ENCODE assay signal across 11 cellular contexts in the genomic region with DNA sequence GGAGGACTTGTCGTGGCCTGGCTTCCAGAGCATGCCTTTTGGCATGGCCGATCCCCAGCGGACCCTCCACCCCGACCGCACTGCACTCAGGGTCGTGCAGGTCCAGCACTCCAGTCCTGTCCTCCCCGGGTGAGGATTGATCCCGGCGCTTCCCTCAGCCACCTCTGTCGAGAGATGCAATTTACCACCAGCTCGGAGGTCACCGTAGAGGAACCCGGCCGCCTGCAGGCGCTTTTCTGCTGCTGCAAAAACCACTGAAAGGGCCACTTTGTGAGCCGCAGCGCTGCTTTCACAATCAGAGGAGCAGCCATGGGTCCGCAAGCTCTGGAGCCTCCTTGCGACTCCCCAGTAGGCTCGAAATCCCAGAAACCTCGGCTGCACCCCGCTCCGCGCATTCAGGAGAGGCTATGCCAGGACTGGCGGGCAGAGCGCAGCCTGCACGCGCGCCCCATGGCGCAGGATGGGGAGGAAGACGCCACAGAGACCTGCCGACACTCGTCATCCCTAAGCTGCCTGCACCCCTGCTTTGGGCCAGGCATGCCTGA.
DNase-seq lines count a peak whose midpoint lies in the region; ATAC-seq and TF ChIP-seq lines count a peak whose summit lies in the region.
"Had no signal": no experiment of that assay in that cellular context is flagged by ENCODE, and none has a peak within 500 bp of the region (broad histone marks: within the 10 kb centered on the region; RNA-seq: fewer than 3 reads in every experiment).

No MANE protein-coding gene starts in this region.

- H3K36me3 Mint-ChIP-seq in activated naive CD8-positive, alpha-beta T cell treated with anti-CD3 and anti-CD28 coated beads, Interleukin-2, amount 10 ng/mL, durations not matched to agents 7 days and 5 days = no peaks in the 10 kb centered on the region
- no peaks in the 10 kb centered on the region for H3K36me3 Mint-ChIP-seq in activated naive CD8-positive, alpha-beta T cell treated with anti-CD3 and anti-CD28 coated beads, Interleukin-2, amount 50 U/mL, for 24 hours (ENCODE audit: low read depth)

- H3K27me3 ChIP-seq in RWPE2 (ENCODE audit: insufficient read depth, poor library complexity, severe bottlenecking) (peaks cover 7% of the 10 kb centered on the region), suprapubic skin (peaks cover 21% of the 10 kb centered on the region)
- H3K27me3 ChIP-seq: BLaER1 had no signal

- TF ChIP-seq CTCF in RWPE2 (IDR thresholded peaks at IDR 0.05; ENCODE audit: poor library complexity, severe bottlenecking) = no peak
- no peak for TF ChIP-seq CTCF in suprapubic skin (IDR thresholded peaks at IDR 0.05)

- H3K4me1 Mint-ChIP-seq in activated naive CD8-positive, alpha-beta T cell treated with anti-CD3 and anti-CD28 coated beads, Interleukin-2, amount 10 ng/mL, durations not matched to agents 7 days and 5 days = peaks cover 3% of the 10 kb centered on the region
- peaks cover 5% of the 10 kb centered on the region for H3K4me1 Mint-ChIP-seq in activated naive CD8-positive, alpha-beta T cell treated with anti-CD3 and anti-CD28 coated beads, Interleukin-2, amount 50 U/mL, for 24 hours
- H3K4me1 Mint-ChIP-seq: nephron had no signal

- peaks cover 41% of the 10 kb centered on the region for H3K27me3 Mint-ChIP-seq in activated naive CD8-positive, alpha-beta T cell treated with anti-CD3 and anti-CD28 coated beads, Interleukin-2, amount 10 ng/mL, durations not matched to agents 7 days and 5 days
- peaks cover 49% of the 10 kb centered on the region for H3K27me3 Mint-ChIP-seq in activated naive CD8-positive, alpha-beta T cell treated with anti-CD3 and anti-CD28 coated beads, Interleukin-2, amount 50 U/mL, for 24 hours

- WGBS in suprapubic skin = 8% methylated on average over 10 of the region's 33 CpGs

- H3K27ac ChIP-seq in RWPE2 (ENCODE audit: poor library complexity, severe bottlenecking) = no peak overlapping the region
- no peak overlapping the region for H3K27ac ChIP-seq in suprapubic skin
- H3K27ac ChIP-seq: BLaER1 had no signal

- no peaks in the 10 kb centered on the region for H3K36me3 ChIP-seq in RWPE2 (ENCODE audit: low read depth)
- H3K36me3 ChIP-seq in suprapubic skin = no peaks in the 10 kb centered on the region
- H3K36me3 ChIP-seq: BLaER1 had no signal

- no peak overlapping the region for H3K27ac Mint-ChIP-seq in activated naive CD8-positive, alpha-beta T cell treated with anti-CD3 and anti-CD28 coated beads, Interleukin-2, amount 10 ng/mL, durations not matched to agents 7 days and 5 days
- H3K27ac Mint-ChIP-seq in activated naive CD8-positive, alpha-beta T cell treated with anti-CD3 and anti-CD28 coated beads, Interleukin-2, amount 50 U/mL, for 24 hours = no peak overlapping the region
- H3K27ac Mint-ChIP-seq: nephron had no signal

- no peak for TF ChIP-seq POLR2A in suprapubic skin (IDR thresholded peaks at IDR 0.05)

- H3K4me3 Mint-ChIP-seq in activated naive CD8-positive, alpha-beta T cell treated with anti-CD3 and anti-CD28 coated beads, Interleukin-2, amount 10 ng/mL, durations not matched to agents 7 days and 5 days = no peak overlapping the region
- H3K4me3 Mint-ChIP-seq in activated naive CD8-positive, alpha-beta T cell treated with anti-CD3 and anti-CD28 coated beads, Interleukin-2, amount 50 U/mL, for 24 hours = no peak overlapping the region
- H3K4me3 Mint-ChIP-seq: nephron had no signal

- POLR2A ChIA-PET in activated naive CD8-positive, alpha-beta T cell treated with anti-CD3 and anti-CD28 coated beads, Interleukin-2, amount 10 ng/mL, durations not matched to agents 7 days and 5 days (lab: Charles Lee) = no interaction called here

- TF ChIP-seq EP300 in suprapubic skin (IDR thresholded peaks at IDR 0.05) = no peak

- H3K4me3 ChIP-seq in RWPE2 (ENCODE audit: severe bottlenecking) (no peak overlapping the region), suprapubic skin (peak overlapping the region; percentile 35)
- H3K4me3 ChIP-seq: BLaER1 had no signal

- no peaks in the 10 kb centered on the region for H3K9me3 ChIP-seq in RWPE2 (ENCODE audit: severe bottlenecking)
- H3K9me3 ChIP-seq in suprapubic skin = no peaks in the 10 kb centered on the region
- H3K9me3 ChIP-seq: BLaER1 had no signal

- in situ Hi-C loops in ACHN (cut with HindIII; ENCODE audit: low pct_ligation_motif_present, low pct_unique_long_range_greater_than_20kb, low sequenced_read_pairs) = no loop called here

- no peak for ATAC-seq in activated naive CD8-positive, alpha-beta T cell treated with anti-CD3 and anti-CD28 coated beads, Interleukin-2, amount 10 ng/mL, durations not matched to agents 7 days and 5 days (ENCODE audit: low read depth)
- no peak for ATAC-seq in activated naive CD8-positive, alpha-beta T cell treated with anti-CD3 and anti-CD28 coated beads, Interleukin-2, amount 50 U/mL, for 24 hours
- ATAC-seq in RWPE2 (ENCODE audit: low read depth) (peak; percentile 33; the same call in 2 of the 3 replicates), left lobe of liver (peak; percentile 21)

- DNase-seq in activated naive CD8-positive, alpha-beta T cell treated with anti-CD3 and anti-CD28 coated beads, Interleukin-2, amount 10 ng/mL, durations not matched to agents 7 days and 5 days = peak; percentile 33
- no peak for DNase-seq in activated naive CD8-positive, alpha-beta T cell treated with anti-CD3 and anti-CD28 coated beads, Interleukin-2, amount 50 U/mL, for 24 hours
- DNase-seq in RWPE2 (ENCODE audit: low spot score) (no peak), left lobe of liver (ENCODE audit: low spot score) (peak; percentile 44), suprapubic skin (ENCODE audit: low spot score in 2 of 2) (no peak), NK-92 (lab: John Stamatoyannopoulos, UW; ENCODE audit: unreplicated experiment) (no peak), LoVo (ENCODE audit: low spot score) (no peak), ACHN (no peak)
- DNase-seq: activated gamma-delta T cell treated with Interleukin-2 at 50 U/mL for 16 hours had no signal

- H3K4me1 ChIP-seq in RWPE2 (ENCODE audit: insufficient read depth, poor library complexity, severe bottlenecking) = no peaks in the 10 kb centered on the region
- peaks cover 11% of the 10 kb centered on the region for H3K4me1 ChIP-seq in suprapubic skin
- H3K4me1 ChIP-seq: BLaER1 had no signal

- H3K9me3 Mint-ChIP-seq in activated naive CD8-positive, alpha-beta T cell treated with anti-CD3 and anti-CD28 coated beads, Interleukin-2, amount 10 ng/mL, durations not matched to agents 7 days and 5 days = no peaks in the 10 kb centered on the region
- no peaks in the 10 kb centered on the region for H3K9me3 Mint-ChIP-seq in activated naive CD8-positive, alpha-beta T cell treated with anti-CD3 and anti-CD28 coated beads, Interleukin-2, amount 50 U/mL, for 24 hours
- H3K9me3 Mint-ChIP-seq: nephron had no signal

Comparison
In these comparisons a context has a peak if more than half of its experiments do, and no peak if none do; other contexts are left out.
1. DNase-seq: peak in activated naive CD8-positive, alpha-beta T cell treated with anti-CD3 and anti-CD28 coated beads, Interleukin-2, amount 10 ng/mL, durations not matched to agents 7 days and 5 days (single experiment) and left lobe of liver (single experiment); none in activated naive CD8-positive, alpha-beta T cell treated with anti-CD3 and anti-CD28 coated beads, Interleukin-2, amount 50 U/mL, for 24 hours (single experiment), RWPE2 (single experiment), suprapubic skin (0 of 2), NK-92 (single experiment), LoVo (single experiment) and ACHN (single experiment).
2. ATAC-seq: peak in RWPE2 (single experiment) and left lobe of liver (single experiment); none in activated naive CD8-positive, alpha-beta T cell treated with anti-CD3 and anti-CD28 coated beads, Interleukin-2, amount 10 ng/mL, durations not matched to agents 7 days and 5 days (single experiment) and activated naive CD8-positive, alpha-beta T cell treated with anti-CD3 and anti-CD28 coated beads, Interleukin-2, amount 50 U/mL, for 24 hours (single experiment).